20 cellular contexts compared by ENCODE assay signal in the genomic region with DNA sequence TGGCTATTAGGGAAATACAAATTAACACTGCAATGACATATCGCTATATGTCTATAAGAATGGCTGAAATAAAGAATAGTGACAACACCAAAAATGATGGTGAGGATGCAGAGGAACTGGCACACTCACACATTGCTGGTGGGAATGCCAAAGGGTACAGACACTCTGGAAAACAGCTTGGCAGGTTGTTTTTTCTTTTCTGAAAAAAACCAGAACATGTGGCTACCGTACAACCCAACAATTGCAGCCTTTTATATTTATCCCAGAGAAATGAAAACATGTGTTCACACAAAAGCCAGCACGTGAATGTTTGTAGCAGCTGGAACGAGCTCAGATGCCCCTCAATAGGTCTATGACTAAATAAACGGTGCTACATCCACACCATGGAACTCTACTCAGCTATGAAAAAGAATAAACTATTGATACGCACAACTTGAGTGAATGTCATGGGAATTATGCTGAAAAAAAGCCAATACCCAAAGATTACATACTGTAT. TPM values are rescaled to one million over a fixed set of nuclear protein-coding genes. Genes with fewer than 3 reads are reported as not detected.
"Had no signal": no experiment of that assay in that cellular context is flagged by ENCODE, and none has a peak within 500 bp of the region (broad histone marks: within the 10 kb centered on the region; RNA-seq: fewer than 3 reads in every experiment).

No MANE protein-coding gene starts in this region.

- H3K27me3 ChIP-seq: colonic mucosa, esophagus muscularis mucosa, gastrocnemius medialis, heart right ventricle, left lung had no signal

- H3K4me3 ChIP-seq: colonic mucosa, esophagus muscularis mucosa, gastrocnemius medialis, heart right ventricle, left lung, lower lobe of right lung, mucosa of descending colon had no signal

- H3K36me3 ChIP-seq: colonic mucosa, esophagus muscularis mucosa, gastrocnemius medialis, heart right ventricle, left lung, lower lobe of right lung had no signal

- H3K9me3 ChIP-seq: colonic mucosa, esophagus muscularis mucosa, gastrocnemius medialis, heart right ventricle, left lung, lower lobe of right lung, mucosa of descending colon had no signal

- DNase-seq: colonic mucosa; cortex of kidney; effector CD8-positive, alpha-beta T cell; foreskin fibroblast; foreskin melanocyte; gastrocnemius medialis; glutamatergic neuron; head of caudate nucleus; heart right ventricle; hippocampal formation; left cardiac atrium; left lung; left ventricle myocardium superior; lower lobe of right lung; mesenchymal stem cell; mucosa of descending colon had no signal

- H3K27ac ChIP-seq: colonic mucosa, gastrocnemius medialis, heart right ventricle, left lung, lower lobe of right lung had no signal

- H3K4me1 ChIP-seq: colonic mucosa, left lung had no signal

RNA-seq across cellular contexts. Expression of gene KCNE4, which starts 45.9 kb away (rescaled TPM):
- total RNA-seq: dermis microvascular lymphatic vessel endothelial cell, endothelial cell of umbilical vein, epithelial cell of proximal tubule had no signal
